13 cellular contexts compared by ENCODE assay signal in the genomic region with DNA sequence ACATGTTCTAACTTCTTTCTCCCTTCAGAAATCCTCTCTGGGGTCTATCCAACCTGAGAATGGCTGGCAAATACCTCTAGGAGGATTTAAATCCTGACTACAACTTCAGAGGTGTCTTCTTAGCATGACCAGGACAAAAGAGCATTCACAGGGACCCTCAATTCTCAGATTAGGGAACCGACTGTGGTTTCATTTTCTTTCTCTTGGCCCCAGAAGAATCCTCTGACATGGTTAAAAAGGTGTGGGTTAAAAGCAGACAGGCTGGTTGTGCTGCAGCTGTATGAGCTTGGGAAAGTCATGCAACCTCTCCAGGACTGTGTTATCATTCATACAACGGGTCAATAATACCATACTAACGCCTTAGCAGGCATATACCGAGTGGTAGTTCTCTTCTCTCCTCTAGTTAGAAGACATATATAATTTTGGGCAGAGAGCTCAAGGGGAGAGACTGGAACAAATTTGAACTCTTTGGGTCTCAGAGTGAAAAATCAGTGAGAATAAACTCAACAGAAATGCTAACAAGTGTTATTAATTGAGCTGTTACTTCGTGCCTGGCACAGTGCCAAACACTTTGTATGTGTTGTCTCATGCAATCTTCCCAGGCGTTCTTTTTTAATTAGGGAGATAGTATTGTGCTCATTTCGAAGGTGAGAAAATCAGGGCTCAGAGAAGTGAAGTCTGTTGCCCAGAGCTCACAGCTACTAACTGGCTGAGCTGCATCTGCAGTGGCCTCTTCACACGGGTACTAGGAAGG. TPM values are rescaled to one million over a fixed set of nuclear protein-coding genes. Genes with fewer than 3 reads are reported as not detected.
DNase-seq lines count a peak whose midpoint lies in the region; ATAC-seq, FAIRE-seq and TF ChIP-seq lines count a peak whose summit lies in the region.
"Had no signal": no experiment of that assay in that cellular context is flagged by ENCODE, and none has a peak within 500 bp of the region (broad histone marks: within the 10 kb centered on the region; RNA-seq: fewer than 3 reads in every experiment).

No MANE protein-coding gene starts in this region.

- no peak for DNase-seq in astrocyte (ENCODE audit: low read depth)
- DNase-seq in NCI-H2227 treated with DMSO at 0.1 percent for 48 hours (lab: John Stamatoyannopoulos, UW), result no peak
- no peak for DNase-seq in NCI-H510A (lab: John Stamatoyannopoulos, UW)
- no peak for DNase-seq in DMS79 treated with DMSO at 0.1 percent for 48 hours (lab: John Stamatoyannopoulos, UW)
- DNase-seq in NCI-H1092 (lab: John Stamatoyannopoulos, UW), result no peak
- DNase-seq: activated CD4-positive, alpha-beta T cell treated with anti-CD3 and anti-CD28 coated beads for 36 hours; GF-D8; NCI-H146 had no signal

- TF ChIP-seq CTCF in HEK293 (tag by site-specific recombination; IDR thresholded peaks at IDR 0.05), result no peak
- no peak for TF ChIP-seq CTCF in astrocyte (IDR thresholded peaks at IDR 0.05; ENCODE audit: insufficient read depth, low read depth, low read length)
- no peak for TF ChIP-seq CTCF in nephron (IDR thresholded peaks at IDR 0.05; ENCODE audit: unreplicated experiment in 3 of 3)

- H3K4me2 ChIP-seq in astrocyte (ENCODE audit: low read length), result peak overlapping the region; percentile 69

- POLR2A ChIA-PET in HEK293 (lab: Yijun Ruan, JAX), result no interaction called here

- H3K27ac ChIP-seq in HEK293 (ENCODE audit: extremely low read depth, low read depth, low read length) (no peak overlapping the region), astrocyte (ENCODE audit: low read depth, low read length) (peak overlapping the region; percentile 78)
- H3K27ac ChIP-seq: gastroesophageal sphincter had no signal

- no peak for FAIRE-seq in astrocyte (lab: Jason Lieb, UNC)

- peak overlapping the region; percentile 30 for H2AFZ ChIP-seq in astrocyte (ENCODE audit: low read depth, low read length)

- ATAC-seq in GM18858 (IDR thresholded peaks at IDR 0.05; ENCODE audit: unreplicated experiment), result peak; percentile 51
- ATAC-seq: activated CD4-positive, alpha-beta T cell treated with anti-CD3 and anti-CD28 coated beads for 36 hours had no signal

- CTCF ChIA-PET in HEK293 (lab: Yijun Ruan, JAX), result interaction anchor here (0.6 to 2.4 kb wide), 2 partner anchors 35 to 1401 kb away, joined by 3 to 10 read pairs; a partner anchor contains a TSS

- H3K4me3 ChIP-seq in HEK293 (ENCODE audit: low read depth, low read length) (no peak overlapping the region), astrocyte (ENCODE audit: insufficient read depth, low read depth, low read length) (no peak overlapping the region)
- H3K4me3 ChIP-seq: gastroesophageal sphincter, mucosa of descending colon had no signal

- no peaks in the 10 kb centered on the region for H4K20me1 ChIP-seq in astrocyte (ENCODE audit: insufficient read depth, low read length)

- H3K27me3 Mint-ChIP-seq in astrocyte (ENCODE audit: low read depth, unreplicated experiment) (peaks cover 14% of the 10 kb centered on the region), nephron (ENCODE audit: low read depth) (peaks cover 4% of the 10 kb centered on the region)
- H3K27me3 Mint-ChIP-seq: activated CD4-positive, alpha-beta T cell treated with anti-CD3 and anti-CD28 coated beads for 36 hours had no signal

- H3K36me3 Mint-ChIP-seq in astrocyte (ENCODE audit: low read depth, unreplicated experiment) (no peaks in the 10 kb centered on the region), nephron (ENCODE audit: low read depth) (peaks cover 3% of the 10 kb centered on the region)

- H3K27ac Mint-ChIP-seq in astrocyte (ENCODE audit: unreplicated experiment) (no peak overlapping the region), nephron (peak overlapping the region; percentile 95 to 97 (median 96))
- H3K27ac Mint-ChIP-seq: activated CD4-positive, alpha-beta T cell treated with anti-CD3 and anti-CD28 coated beads for 36 hours had no signal

- peaks cover 76% of the 10 kb centered on the region for H3K79me2 ChIP-seq in astrocyte (ENCODE audit: insufficient read depth, low read length)

- H3K4me1 ChIP-seq in HEK293 (ENCODE audit: control insufficient read depth, insufficient read depth, low read length) (no peaks in the 10 kb centered on the region), astrocyte (ENCODE audit: insufficient read depth, low read length) (peaks cover 27% of the 10 kb centered on the region)
- H3K4me1 ChIP-seq: gastroesophageal sphincter had no signal

- peak overlapping the region; percentile 57 for H3K9ac ChIP-seq in astrocyte (ENCODE audit: low read length)

- H3K36me3 ChIP-seq in HEK293 (ENCODE audit: control insufficient read depth in 2 of 2, insufficient read depth in 1 of 2, low read length in 2 of 2) (no peaks in the 10 kb centered on the region), astrocyte (ENCODE audit: insufficient read depth, low read length) (peaks cover 9% of the 10 kb centered on the region)
- H3K36me3 ChIP-seq: gastroesophageal sphincter had no signal

- H3K9me3 Mint-ChIP-seq in astrocyte (ENCODE audit: unreplicated experiment), result peaks cover 6% of the 10 kb centered on the region
- H3K9me3 Mint-ChIP-seq in nephron, result peaks cover 5% of the 10 kb centered on the region

- no peak overlapping the region for H3K4me3 Mint-ChIP-seq in astrocyte (ENCODE audit: unreplicated experiment)
- no peak overlapping the region for H3K4me3 Mint-ChIP-seq in nephron
- H3K4me3 Mint-ChIP-seq: activated CD4-positive, alpha-beta T cell treated with anti-CD3 and anti-CD28 coated beads for 36 hours had no signal

- no peaks in the 10 kb centered on the region for H3K27me3 ChIP-seq in astrocyte (ENCODE audit: insufficient read depth, low read length)

- H3K9me3 ChIP-seq in HEK293 (ENCODE audit: control insufficient read depth, insufficient read depth, low read depth, low read length) (no peaks in the 10 kb centered on the region), astrocyte (ENCODE audit: insufficient read depth, low read depth, low read length) (no peaks in the 10 kb centered on the region)
- H3K9me3 ChIP-seq: gastroesophageal sphincter, mucosa of descending colon had no signal

- peaks cover 12% of the 10 kb centered on the region for H3K4me1 Mint-ChIP-seq in astrocyte (ENCODE audit: low read depth, unreplicated experiment)
- H3K4me1 Mint-ChIP-seq in nephron, result peaks cover 14% of the 10 kb centered on the region
- H3K4me1 Mint-ChIP-seq: activated CD4-positive, alpha-beta T cell treated with anti-CD3 and anti-CD28 coated beads for 36 hours had no signal

TF ChIP-seq in HEK293, 187 proteins besides CTCF, POLR2A, EP300 and RAD21:
- TF ChIP-seq ZNF776 (tag by site-specific recombination; IDR thresholded peaks at IDR 0.05; ENCODE audit: borderline replicate concordance) (no peak), ZNF544 (tag by site-specific recombination; IDR thresholded peaks at IDR 0.05) (0 out of 2 replicates have a peak, but pooled peaks have one; percentile 14), ZNF664 (tag by site-specific recombination; IDR thresholded peaks at IDR 0.05) (peak; percentile 51; the same call in 1 of the 2 replicates)

RNA-seq across cellular contexts. Expression of a gene that starts 35.2 kb away (rescaled TPM):
- 0.10 and 0.36 TPM in 2 replicates for total RNA-seq in astrocyte
- total RNA-seq: activated CD4-positive, alpha-beta T cell treated with anti-CD3 and anti-CD28 coated beads for 36 hours; gastroesophageal sphincter had no signal
